2 cellular contexts compared by ENCODE assay signal in the genomic region with DNA sequence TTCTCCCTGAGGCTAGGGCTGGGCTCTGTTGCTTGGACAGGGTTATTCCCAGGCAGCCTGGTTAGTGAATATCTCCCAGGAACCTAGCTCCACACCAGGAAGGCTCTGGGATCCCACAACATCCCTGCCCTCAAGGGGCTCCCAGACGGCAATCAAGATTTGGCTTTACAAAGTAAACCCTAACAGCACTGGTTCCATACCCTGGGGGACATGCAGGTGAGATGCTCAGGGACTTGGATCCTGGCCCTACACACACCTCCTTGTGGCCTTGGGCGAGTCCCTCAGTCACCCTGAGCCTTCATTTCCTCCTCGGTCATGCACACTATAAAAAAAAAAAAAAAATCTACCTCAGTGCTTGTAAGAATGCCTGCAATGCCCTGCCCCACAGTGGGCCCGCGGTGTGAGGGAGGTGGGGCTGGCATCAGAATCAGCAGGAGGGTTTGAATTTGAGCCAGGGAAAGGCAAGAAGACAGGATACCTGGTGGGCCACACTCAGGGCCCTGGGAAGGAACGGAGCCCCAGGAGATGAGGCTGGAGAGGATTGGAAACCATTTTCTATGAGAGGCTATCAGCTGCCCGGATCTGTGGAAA.
A peak's percentile ranks its signal among the peaks of the same experiment; 100 is the strongest.
TF ChIP-seq lines count a peak whose summit lies in the region.

No MANE protein-coding gene starts in this region.

TF ChIP-seq in HEK293, 187 proteins besides CTCF, POLR2A, EP300 and RAD21 (continued from another document):
- TF ChIP-seq, protein P1, sequence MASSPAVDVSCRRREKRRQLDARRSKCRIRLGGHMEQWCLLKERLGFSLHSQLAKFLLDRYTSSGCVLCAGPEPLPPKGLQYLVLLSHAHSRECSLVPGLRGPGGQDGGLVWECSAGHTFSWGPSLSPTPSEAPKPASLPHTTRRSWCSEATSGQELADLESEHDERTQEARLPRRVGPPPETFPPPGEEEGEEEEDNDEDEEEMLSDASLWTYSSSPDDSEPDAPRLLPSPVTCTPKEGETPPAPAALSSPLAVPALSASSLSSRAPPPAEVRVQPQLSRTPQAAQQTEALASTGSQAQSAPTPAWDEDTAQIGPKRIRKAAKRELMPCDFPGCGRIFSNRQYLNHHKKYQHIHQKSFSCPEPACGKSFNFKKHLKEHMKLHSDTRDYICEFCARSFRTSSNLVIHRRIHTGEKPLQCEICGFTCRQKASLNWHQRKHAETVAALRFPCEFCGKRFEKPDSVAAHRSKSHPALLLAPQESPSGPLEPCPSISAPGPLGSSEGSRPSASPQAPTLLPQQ (tag by site-specific recombination; IDR thresholded peaks at IDR 0.05): 0 out of 2 replicates have a peak, but pooled peaks have one; percentile 13
- peak; percentile 97 for TF ChIP-seq ZIC2 (tag by site-specific recombination; IDR thresholded peaks at IDR 0.05)

TF ChIP-seq in WTC11, 78 proteins besides CTCF, POLR2A, EP300 and RAD21:
- TF ChIP-seq, protein P2, sequence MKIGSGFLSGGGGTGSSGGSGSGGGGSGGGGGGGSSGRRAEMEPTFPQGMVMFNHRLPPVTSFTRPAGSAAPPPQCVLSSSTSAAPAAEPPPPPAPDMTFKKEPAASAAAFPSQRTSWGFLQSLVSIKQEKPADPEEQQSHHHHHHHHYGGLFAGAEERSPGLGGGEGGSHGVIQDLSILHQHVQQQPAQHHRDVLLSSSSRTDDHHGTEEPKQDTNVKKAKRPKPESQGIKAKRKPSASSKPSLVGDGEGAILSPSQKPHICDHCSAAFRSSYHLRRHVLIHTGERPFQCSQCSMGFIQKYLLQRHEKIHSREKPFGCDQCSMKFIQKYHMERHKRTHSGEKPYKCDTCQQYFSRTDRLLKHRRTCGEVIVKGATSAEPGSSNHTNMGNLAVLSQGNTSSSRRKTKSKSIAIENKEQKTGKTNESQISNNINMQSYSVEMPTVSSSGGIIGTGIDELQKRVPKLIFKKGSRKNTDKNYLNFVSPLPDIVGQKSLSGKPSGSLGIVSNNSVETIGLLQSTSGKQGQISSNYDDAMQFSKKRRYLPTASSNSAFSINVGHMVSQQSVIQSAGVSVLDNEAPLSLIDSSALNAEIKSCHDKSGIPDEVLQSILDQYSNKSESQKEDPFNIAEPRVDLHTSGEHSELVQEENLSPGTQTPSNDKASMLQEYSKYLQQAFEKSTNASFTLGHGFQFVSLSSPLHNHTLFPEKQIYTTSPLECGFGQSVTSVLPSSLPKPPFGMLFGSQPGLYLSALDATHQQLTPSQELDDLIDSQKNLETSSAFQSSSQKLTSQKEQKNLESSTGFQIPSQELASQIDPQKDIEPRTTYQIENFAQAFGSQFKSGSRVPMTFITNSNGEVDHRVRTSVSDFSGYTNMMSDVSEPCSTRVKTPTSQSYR (CRISPR knock-in tag; IDR thresholded peaks at IDR 0.05): no peak
- no peak for TF ChIP-seq CBFB (CRISPR knock-in tag; IDR thresholded peaks at IDR 0.05; ENCODE audit: low read depth)
- no peak for TF ChIP-seq PRRX2 (CRISPR knock-in tag; IDR thresholded peaks at IDR 0.05)
- no peak for TF ChIP-seq JAZF1 (CRISPR knock-in tag; IDR thresholded peaks at IDR 0.05)
- no peak for TF ChIP-seq HMGA2 (CRISPR knock-in tag; IDR thresholded peaks at IDR 0.05)
- no peak for TF ChIP-seq GRHL2 (CRISPR knock-in tag; IDR thresholded peaks at IDR 0.05; ENCODE audit: insufficient replicate concordance, severe bottlenecking)
- TF ChIP-seq SMAD3 (CRISPR knock-in tag; IDR thresholded peaks at IDR 0.05; ENCODE audit: borderline replicate concordance): no peak
- no peak for TF ChIP-seq GTF2I (CRISPR knock-in tag; conservative IDR thresholded peaks at IDR 0.05)
- TF ChIP-seq ZNF671 (CRISPR knock-in tag; IDR thresholded peaks at IDR 0.05): no peak
- no peak for TF ChIP-seq MYBL2 (CRISPR knock-in tag; IDR thresholded peaks at IDR 0.05)
- TF ChIP-seq ELF4 (CRISPR knock-in tag; IDR thresholded peaks at IDR 0.05; ENCODE audit: low read depth): no peak
- TF ChIP-seq, protein P3, sequence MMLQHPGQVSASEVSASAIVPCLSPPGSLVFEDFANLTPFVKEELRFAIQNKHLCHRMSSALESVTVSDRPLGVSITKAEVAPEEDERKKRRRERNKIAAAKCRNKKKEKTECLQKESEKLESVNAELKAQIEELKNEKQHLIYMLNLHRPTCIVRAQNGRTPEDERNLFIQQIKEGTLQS (CRISPR knock-in tag; conservative IDR thresholded peaks at IDR 0.05): no peak
- TF ChIP-seq ZNF396 (CRISPR knock-in tag; IDR thresholded peaks at IDR 0.05; ENCODE audit: borderline replicate concordance): no peak
- TF ChIP-seq, protein P4, sequence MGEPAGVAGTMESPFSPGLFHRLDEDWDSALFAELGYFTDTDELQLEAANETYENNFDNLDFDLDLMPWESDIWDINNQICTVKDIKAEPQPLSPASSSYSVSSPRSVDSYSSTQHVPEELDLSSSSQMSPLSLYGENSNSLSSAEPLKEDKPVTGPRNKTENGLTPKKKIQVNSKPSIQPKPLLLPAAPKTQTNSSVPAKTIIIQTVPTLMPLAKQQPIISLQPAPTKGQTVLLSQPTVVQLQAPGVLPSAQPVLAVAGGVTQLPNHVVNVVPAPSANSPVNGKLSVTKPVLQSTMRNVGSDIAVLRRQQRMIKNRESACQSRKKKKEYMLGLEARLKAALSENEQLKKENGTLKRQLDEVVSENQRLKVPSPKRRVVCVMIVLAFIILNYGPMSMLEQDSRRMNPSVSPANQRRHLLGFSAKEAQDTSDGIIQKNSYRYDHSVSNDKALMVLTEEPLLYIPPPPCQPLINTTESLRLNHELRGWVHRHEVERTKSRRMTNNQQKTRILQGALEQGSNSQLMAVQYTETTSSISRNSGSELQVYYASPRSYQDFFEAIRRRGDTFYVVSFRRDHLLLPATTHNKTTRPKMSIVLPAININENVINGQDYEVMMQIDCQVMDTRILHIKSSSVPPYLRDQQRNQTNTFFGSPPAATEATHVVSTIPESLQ (CRISPR knock-in tag; IDR thresholded peaks at IDR 0.05): no peak
